ENCODE assay signal across 8 cellular contexts in genomic region chr1:205335692-205336091, GRCh38. TPM values are rescaled to one million over a fixed set of nuclear protein-coding genes. Genes with fewer than 3 reads are reported as not detected.
DNase-seq lines count a peak whose midpoint lies in the region; ATAC-seq and TF ChIP-seq lines count a peak whose summit lies in the region.

No MANE protein-coding gene starts in this region.

- H3K4me3 Mint-ChIP-seq in activated T-cell treated with anti-CD3 and anti-CD28 coated beads, Interleukin-2, amount 50 U/mL, for 72 hours: no peak overlapping the region

- no peaks in the 10 kb centered on the region for H3K36me3 Mint-ChIP-seq in activated T-cell treated with anti-CD3 and anti-CD28 coated beads, Interleukin-2, amount 50 U/mL, for 72 hours (ENCODE audit: insufficient read depth in 2 of 2)

- H3K27ac ChIP-seq in neutrophil (no peak overlapping the region), testis (no peak overlapping the region)

- H3K27ac Mint-ChIP-seq in activated T-cell treated with anti-CD3 and anti-CD28 coated beads, Interleukin-2, amount 50 U/mL, for 72 hours: no peak overlapping the region

- peak; percentile 88 for DNase-seq in Daoy (ENCODE audit: low read depth)
- DNase-seq in LoVo (ENCODE audit: low spot score): peak; percentile 81
- peak; percentile 63 for DNase-seq in RPMI7951 (ENCODE audit: low read depth)
- DNase-seq in activated T-cell treated with anti-CD3 and anti-CD28 coated beads, Interleukin-2, amount 50 U/mL, for 72 hours: peak; percentile 86 to 88
- peak; percentile 56 for DNase-seq in fibroblast of peridontal ligament (ENCODE audit: extremely low read depth)
- DNase-seq in testis: peak; percentile 87

- no peaks in the 10 kb centered on the region for H3K4me1 ChIP-seq in neutrophil (ENCODE audit: control insufficient read depth in 1 of 2, insufficient read depth in 1 of 2, low read depth in 1 of 2, low read length in 1 of 2)
- H3K4me1 ChIP-seq in testis: no peaks in the 10 kb centered on the region

- no peak for TF ChIP-seq POLR2A in testis (IDR thresholded peaks at IDR 0.05)

- peaks cover 8% of the 10 kb centered on the region for H3K4me1 Mint-ChIP-seq in activated T-cell treated with anti-CD3 and anti-CD28 coated beads, Interleukin-2, amount 50 U/mL, for 72 hours (ENCODE audit: low read depth)

- no peaks in the 10 kb centered on the region for H3K9me3 Mint-ChIP-seq in activated T-cell treated with anti-CD3 and anti-CD28 coated beads, Interleukin-2, amount 50 U/mL, for 72 hours

- peak; percentile 86 to 90 for ATAC-seq in activated T-cell treated with anti-CD3 and anti-CD28 coated beads, Interleukin-2, amount 50 U/mL, for 72 hours (replicated peaks in 1 of 2)
- ATAC-seq in GM18909 (IDR thresholded peaks at IDR 0.05; ENCODE audit: poor library complexity, unreplicated experiment): no peak

- intact Hi-C loops in testis (cut with DNase I; ENCODE audit: low total_unique reads): loop anchor here (10.0 kb wide), 1 partner anchor 149 kb away; no protein-coding TSS in a partner anchor

- H3K36me3 ChIP-seq in neutrophil (no peaks in the 10 kb centered on the region), testis (ENCODE audit: low read depth, missing control alignments) (no peaks in the 10 kb centered on the region)

- peak; percentile 69 for TF ChIP-seq CTCF in neutrophil (IDR thresholded peaks at IDR 0.05)
- TF ChIP-seq CTCF in testis (IDR thresholded peaks at IDR 0.05): peak; percentile 76 to 87 (median 82)

- WGBS in testis, 2 donors: 23 to 43% methylated on average over 4 of the region's 4 CpGs

- H3K9me3 ChIP-seq in neutrophil: no peaks in the 10 kb centered on the region
- H3K9me3 ChIP-seq in testis: no peaks in the 10 kb centered on the region

- no peak overlapping the region for H3K4me3 ChIP-seq in neutrophil (ENCODE audit: low read depth in 1 of 2, low read length in 1 of 2)
- H3K4me3 ChIP-seq in testis: no peak overlapping the region

- H3K27me3 ChIP-seq in neutrophil (peaks cover 34% of the 10 kb centered on the region), testis (no peaks in the 10 kb centered on the region)

- peaks cover 6% of the 10 kb centered on the region for H3K27me3 Mint-ChIP-seq in activated T-cell treated with anti-CD3 and anti-CD28 coated beads, Interleukin-2, amount 50 U/mL, for 72 hours (ENCODE audit: low read depth)

RNA-seq across cellular contexts. Expression of gene NUAK2, which starts 14.1 kb away (rescaled TPM):
- 11.1 and 12.4 TPM in 2 replicates for total RNA-seq in Daoy (2014; rRNA removed; shearing (Covaris generic))
- total RNA-seq in RPMI7951 (2014; rRNA removed; shearing (Covaris generic)): 0.78 and 1.2 TPM in 2 replicates
- total RNA-seq in activated T-cell treated with anti-CD3 and anti-CD28 coated beads, Interleukin-2, amount 50 U/mL, for 72 hours: 1 to 10 TPM; 5.4 to 5.7 TPM
- 10 to 100 TPM; 13.4 to 19.6 TPM for total RNA-seq in testis
- polyA plus RNA-seq in testis (ENCODE audit: insufficient read depth, low read depth, low replicate concordance): 7.2 TPM

RNA-seq across cellular contexts. Expression of gene KLHDC8A, which starts 21.0 kb away (rescaled TPM):
- total RNA-seq in Daoy (2014; rRNA removed; shearing (Covaris generic)): 0.34 and 3.2 TPM in 2 replicates
- not detected in 2 replicates for total RNA-seq in RPMI7951 (2014; rRNA removed; shearing (Covaris generic))
- not detected for total RNA-seq in activated T-cell treated with anti-CD3 and anti-CD28 coated beads, Interleukin-2, amount 50 U/mL, for 72 hours
- 10 to 100 TPM; 11.7 to 12.9 TPM for total RNA-seq in testis
- polyA plus RNA-seq in testis (ENCODE audit: insufficient read depth, low read depth, low replicate concordance): 10.5 TPM
